In the genomic region with DNA sequence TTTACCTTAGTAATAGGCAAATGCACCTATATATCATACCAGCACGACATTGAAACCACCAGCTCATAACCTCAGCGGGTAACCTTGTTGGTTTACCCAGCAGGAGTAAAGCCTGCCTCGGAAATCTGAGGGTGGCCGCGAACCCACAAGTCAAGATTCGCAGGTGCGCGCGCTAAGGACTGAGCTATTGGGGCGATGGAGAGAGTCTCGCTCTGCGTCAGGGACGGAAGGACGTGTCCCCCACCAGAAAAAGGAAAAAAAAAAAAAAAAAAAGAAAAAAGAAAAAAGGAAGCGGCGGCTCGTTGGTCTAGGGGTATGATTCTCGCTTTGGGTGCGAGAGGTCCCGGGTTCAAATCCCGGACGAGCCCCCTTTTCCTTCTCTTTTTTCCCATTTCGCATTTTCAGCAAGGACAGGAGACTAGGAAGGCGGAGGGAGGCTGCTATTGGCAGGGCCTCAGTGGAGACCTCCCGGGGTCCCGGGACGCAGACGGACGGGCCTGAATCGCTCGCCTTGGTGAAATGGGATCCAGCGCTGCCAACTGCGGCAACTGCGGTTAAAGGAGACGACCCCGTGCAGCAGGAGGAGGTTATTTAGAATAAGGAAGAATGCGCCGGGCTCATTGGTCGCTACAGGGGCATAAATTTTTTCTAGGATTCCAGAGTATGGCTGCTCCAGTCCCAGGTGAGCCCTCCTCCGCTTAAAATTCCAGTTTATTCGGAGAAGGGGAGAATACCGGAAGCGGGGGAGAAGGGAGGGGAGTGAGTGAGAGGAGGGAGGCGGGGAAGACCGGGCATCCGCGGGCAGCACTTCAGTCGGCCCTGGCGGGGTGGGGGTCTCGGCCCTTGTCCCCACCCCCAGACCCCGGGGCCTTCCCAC, we compare ENCODE assay signal across 1 cellular context.
TF ChIP-seq lines count a peak whose summit lies in the region.

A gene (plus strand): TSS at position 407 of the 877 bp plus-strand sequence.

TF ChIP-seq in HEK293, 187 proteins besides CTCF, POLR2A, EP300 and RAD21 (continued from another document and continues in another):
- TF ChIP-seq ZNF768 (tag by site-specific recombination; IDR thresholded peaks at IDR 0.05) = no peak
- TF ChIP-seq, protein P1, sequence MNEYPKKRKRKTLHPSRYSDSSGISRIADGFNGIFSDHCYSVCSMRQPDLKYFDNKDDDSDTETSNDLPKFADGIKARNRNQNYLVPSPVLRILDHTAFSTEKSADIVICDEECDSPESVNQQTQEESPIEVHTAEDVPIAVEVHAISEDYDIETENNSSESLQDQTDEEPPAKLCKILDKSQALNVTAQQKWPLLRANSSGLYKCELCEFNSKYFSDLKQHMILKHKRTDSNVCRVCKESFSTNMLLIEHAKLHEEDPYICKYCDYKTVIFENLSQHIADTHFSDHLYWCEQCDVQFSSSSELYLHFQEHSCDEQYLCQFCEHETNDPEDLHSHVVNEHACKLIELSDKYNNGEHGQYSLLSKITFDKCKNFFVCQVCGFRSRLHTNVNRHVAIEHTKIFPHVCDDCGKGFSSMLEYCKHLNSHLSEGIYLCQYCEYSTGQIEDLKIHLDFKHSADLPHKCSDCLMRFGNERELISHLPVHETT (tag by site-specific recombination; IDR thresholded peaks at IDR 0.05) = peak; percentile 86; the same call in 1 of the 2 replicates
- TF ChIP-seq ZXDB (tag by site-specific recombination; IDR thresholded peaks at IDR 0.05) = peak; percentile 89
- 0 out of 2 replicates have a peak, but pooled peaks have one; percentile 7 for TF ChIP-seq ZNF654 (tag by site-specific recombination; IDR thresholded peaks at IDR 0.05; ENCODE audit: low read depth)
- no peak for TF ChIP-seq ZNF169 (tag by site-specific recombination; IDR thresholded peaks at IDR 0.05)
- TF ChIP-seq, protein P2, sequence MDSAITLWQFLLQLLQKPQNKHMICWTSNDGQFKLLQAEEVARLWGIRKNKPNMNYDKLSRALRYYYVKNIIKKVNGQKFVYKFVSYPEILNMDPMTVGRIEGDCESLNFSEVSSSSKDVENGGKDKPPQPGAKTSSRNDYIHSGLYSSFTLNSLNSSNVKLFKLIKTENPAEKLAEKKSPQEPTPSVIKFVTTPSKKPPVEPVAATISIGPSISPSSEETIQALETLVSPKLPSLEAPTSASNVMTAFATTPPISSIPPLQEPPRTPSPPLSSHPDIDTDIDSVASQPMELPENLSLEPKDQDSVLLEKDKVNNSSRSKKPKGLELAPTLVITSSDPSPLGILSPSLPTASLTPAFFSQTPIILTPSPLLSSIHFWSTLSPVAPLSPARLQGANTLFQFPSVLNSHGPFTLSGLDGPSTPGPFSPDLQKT (IDR thresholded peaks at IDR 0.05; ENCODE audit: borderline replicate concordance, low read depth, low read length) = no peak
- TF ChIP-seq, protein P3, sequence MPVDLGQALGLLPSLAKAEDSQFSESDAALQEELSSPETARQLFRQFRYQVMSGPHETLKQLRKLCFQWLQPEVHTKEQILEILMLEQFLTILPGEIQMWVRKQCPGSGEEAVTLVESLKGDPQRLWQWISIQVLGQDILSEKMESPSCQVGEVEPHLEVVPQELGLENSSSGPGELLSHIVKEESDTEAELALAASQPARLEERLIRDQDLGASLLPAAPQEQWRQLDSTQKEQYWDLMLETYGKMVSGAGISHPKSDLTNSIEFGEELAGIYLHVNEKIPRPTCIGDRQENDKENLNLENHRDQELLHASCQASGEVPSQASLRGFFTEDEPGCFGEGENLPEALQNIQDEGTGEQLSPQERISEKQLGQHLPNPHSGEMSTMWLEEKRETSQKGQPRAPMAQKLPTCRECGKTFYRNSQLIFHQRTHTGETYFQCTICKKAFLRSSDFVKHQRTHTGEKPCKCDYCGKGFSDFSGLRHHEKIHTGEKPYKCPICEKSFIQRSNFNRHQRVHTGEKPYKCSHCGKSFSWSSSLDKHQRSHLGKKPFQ (tag by site-specific recombination; IDR thresholded peaks at IDR 0.05) = 0 out of 2 replicates have a peak, but pooled peaks have one; percentile 58
- TF ChIP-seq, protein P4, sequence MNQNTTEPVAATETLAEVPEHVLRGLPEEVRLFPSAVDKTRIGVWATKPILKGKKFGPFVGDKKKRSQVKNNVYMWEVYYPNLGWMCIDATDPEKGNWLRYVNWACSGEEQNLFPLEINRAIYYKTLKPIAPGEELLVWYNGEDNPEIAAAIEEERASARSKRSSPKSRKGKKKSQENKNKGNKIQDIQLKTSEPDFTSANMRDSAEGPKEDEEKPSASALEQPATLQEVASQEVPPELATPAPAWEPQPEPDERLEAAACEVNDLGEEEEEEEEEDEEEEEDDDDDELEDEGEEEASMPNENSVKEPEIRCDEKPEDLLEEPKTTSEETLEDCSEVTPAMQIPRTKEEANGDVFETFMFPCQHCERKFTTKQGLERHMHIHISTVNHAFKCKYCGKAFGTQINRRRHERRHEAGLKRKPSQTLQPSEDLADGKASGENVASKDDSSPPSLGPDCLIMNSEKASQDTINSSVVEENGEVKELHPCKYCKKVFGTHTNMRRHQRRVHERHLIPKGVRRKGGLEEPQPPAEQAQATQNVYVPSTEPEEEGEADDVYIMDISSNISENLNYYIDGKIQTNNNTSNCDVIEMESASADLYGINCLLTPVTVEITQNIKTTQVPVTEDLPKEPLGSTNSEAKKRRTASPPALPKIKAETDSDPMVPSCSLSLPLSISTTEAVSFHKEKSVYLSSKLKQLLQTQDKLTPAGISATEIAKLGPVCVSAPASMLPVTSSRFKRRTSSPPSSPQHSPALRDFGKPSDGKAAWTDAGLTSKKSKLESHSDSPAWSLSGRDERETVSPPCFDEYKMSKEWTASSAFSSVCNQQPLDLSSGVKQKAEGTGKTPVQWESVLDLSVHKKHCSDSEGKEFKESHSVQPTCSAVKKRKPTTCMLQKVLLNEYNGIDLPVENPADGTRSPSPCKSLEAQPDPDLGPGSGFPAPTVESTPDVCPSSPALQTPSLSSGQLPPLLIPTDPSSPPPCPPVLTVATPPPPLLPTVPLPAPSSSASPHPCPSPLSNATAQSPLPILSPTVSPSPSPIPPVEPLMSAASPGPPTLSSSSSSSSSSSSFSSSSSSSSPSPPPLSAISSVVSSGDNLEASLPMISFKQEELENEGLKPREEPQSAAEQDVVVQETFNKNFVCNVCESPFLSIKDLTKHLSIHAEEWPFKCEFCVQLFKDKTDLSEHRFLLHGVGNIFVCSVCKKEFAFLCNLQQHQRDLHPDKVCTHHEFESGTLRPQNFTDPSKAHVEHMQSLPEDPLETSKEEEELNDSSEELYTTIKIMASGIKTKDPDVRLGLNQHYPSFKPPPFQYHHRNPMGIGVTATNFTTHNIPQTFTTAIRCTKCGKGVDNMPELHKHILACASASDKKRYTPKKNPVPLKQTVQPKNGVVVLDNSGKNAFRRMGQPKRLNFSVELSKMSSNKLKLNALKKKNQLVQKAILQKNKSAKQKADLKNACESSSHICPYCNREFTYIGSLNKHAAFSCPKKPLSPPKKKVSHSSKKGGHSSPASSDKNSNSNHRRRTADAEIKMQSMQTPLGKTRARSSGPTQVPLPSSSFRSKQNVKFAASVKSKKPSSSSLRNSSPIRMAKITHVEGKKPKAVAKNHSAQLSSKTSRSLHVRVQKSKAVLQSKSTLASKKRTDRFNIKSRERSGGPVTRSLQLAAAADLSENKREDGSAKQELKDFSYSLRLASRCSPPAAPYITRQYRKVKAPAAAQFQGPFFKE (tag by site-specific recombination; IDR thresholded peaks at IDR 0.05; ENCODE audit: borderline replicate concordance) = no peak
- TF ChIP-seq ZBTB7A (tag by site-specific recombination; IDR thresholded peaks at IDR 0.05; ENCODE audit: low read depth) = peak; percentile 66; the same call in 1 of the 2 replicates
- no peak for TF ChIP-seq ZNF132 (tag by site-specific recombination; IDR thresholded peaks at IDR 0.05; ENCODE audit: borderline replicate concordance)
- TF ChIP-seq, protein P5, sequence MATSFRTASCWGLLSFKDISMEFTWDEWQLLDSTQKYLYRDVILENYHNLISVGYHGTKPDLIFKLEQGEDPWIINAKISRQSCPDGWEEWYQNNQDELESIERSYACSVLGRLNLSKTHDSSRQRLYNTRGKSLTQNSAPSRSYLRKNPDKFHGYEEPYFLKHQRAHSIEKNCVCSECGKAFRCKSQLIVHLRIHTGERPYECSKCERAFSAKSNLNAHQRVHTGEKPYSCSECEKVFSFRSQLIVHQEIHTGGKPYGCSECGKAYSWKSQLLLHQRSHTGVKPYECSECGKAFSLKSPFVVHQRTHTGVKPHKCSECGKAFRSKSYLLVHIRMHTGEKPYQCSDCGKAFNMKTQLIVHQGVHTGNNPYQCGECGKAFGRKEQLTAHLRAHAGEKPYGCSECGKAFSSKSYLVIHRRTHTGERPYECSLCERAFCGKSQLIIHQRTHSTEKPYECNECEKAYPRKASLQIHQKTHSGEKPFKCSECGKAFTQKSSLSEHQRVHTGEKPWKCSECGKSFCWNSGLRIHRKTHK (tag by site-specific recombination; IDR thresholded peaks at IDR 0.05) = no peak
- TF ChIP-seq REPIN1 (tag by site-specific recombination; IDR thresholded peaks at IDR 0.05; ENCODE audit: low read depth) = 0 out of 2 replicates have a peak, but pooled peaks have one; percentile 30
- no peak for TF ChIP-seq ZNF416 (tag by site-specific recombination; IDR thresholded peaks at IDR 0.05)
- TF ChIP-seq ZNF184 (tag by site-specific recombination; IDR thresholded peaks at IDR 0.05) = peak; percentile 69; the same call in 1 of the 2 replicates
- no peak for TF ChIP-seq ZNF239 (tag by site-specific recombination; IDR thresholded peaks at IDR 0.05)
- TF ChIP-seq GFI1B (tag by site-specific recombination; IDR thresholded peaks at IDR 0.05) = 0 out of 2 replicates have a peak, but pooled peaks have one; percentile 57
- peak; percentile 97 for TF ChIP-seq ZNF561 (tag by site-specific recombination; IDR thresholded peaks at IDR 0.05; ENCODE audit: borderline replicate concordance)
- peak; percentile 65 for TF ChIP-seq ZFHX2 (tag by site-specific recombination; conservative IDR thresholded peaks at IDR 0.05)
- peak; percentile 93 for TF ChIP-seq GLI4 (tag by site-specific recombination; IDR thresholded peaks at IDR 0.05)
- TF ChIP-seq, protein P6, sequence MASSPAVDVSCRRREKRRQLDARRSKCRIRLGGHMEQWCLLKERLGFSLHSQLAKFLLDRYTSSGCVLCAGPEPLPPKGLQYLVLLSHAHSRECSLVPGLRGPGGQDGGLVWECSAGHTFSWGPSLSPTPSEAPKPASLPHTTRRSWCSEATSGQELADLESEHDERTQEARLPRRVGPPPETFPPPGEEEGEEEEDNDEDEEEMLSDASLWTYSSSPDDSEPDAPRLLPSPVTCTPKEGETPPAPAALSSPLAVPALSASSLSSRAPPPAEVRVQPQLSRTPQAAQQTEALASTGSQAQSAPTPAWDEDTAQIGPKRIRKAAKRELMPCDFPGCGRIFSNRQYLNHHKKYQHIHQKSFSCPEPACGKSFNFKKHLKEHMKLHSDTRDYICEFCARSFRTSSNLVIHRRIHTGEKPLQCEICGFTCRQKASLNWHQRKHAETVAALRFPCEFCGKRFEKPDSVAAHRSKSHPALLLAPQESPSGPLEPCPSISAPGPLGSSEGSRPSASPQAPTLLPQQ (tag by site-specific recombination; IDR thresholded peaks at IDR 0.05) = peak; percentile 88
- TF ChIP-seq BCL11B (tag by site-specific recombination; IDR thresholded peaks at IDR 0.05; ENCODE audit: low read depth) = peak; percentile 16; the same call in 1 of the 2 replicates
- TF ChIP-seq ZNF707 (tag by site-specific recombination; IDR thresholded peaks at IDR 0.05) = no peak
- no peak for TF ChIP-seq ZNF274 (IDR thresholded peaks at IDR 0.05; ENCODE audit: low read length)
- no peak for TF ChIP-seq ZNF274 (tag by site-specific recombination; IDR thresholded peaks at IDR 0.05; ENCODE audit: borderline replicate concordance)
- peak; percentile 69 for TF ChIP-seq ZNF843 (tag by site-specific recombination; IDR thresholded peaks at IDR 0.05)
- TF ChIP-seq, protein P7, sequence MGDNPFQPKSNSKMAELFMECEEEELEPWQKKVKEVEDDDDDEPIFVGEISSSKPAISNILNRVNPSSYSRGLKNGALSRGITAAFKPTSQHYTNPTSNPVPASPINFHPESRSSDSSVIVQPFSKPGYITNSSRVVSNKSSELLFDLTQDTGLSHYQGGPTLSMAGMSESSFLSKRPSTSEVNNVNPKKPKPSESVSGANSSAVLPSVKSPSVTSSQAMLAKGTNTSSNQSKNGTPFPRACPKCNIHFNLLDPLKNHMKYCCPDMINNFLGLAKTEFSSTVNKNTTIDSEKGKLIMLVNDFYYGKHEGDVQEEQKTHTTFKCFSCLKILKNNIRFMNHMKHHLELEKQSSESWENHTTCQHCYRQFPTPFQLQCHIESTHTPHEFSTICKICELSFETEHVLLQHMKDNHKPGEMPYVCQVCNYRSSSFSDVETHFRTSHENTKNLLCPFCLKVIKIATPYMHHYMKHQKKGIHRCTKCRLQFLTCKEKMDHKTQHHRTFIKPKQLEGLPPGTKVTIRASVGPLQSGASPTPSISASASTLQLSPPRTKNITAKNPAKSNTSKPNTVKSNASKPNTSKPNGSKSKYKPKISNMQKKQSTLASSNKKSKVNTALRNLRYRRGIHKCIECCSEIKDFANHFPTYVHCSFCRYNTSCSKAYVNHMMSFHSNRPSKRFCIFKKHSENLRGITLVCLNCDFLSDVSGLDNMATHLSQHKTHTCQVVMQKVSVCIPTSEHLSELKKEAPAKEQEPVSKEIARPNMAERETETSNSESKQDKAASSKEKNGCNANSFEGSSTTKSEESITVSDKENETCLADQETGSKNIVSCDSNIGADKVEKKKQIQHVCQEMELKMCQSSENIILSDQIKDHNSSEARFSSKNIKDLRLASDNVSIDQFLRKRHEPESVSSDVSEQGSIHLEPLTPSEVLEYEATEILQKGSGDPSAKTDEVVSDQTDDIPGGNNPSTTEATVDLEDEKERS (tag by site-specific recombination; IDR thresholded peaks at IDR 0.05) = no peak
- 0 out of 2 replicates have a peak, but pooled peaks have one; percentile 37 for TF ChIP-seq ZNF596 (tag by site-specific recombination; IDR thresholded peaks at IDR 0.05)
- peak; percentile 91 for TF ChIP-seq SP2 (tag by site-specific recombination; IDR thresholded peaks at IDR 0.05)
- TF ChIP-seq ZIC2 (tag by site-specific recombination; IDR thresholded peaks at IDR 0.05) = peak; percentile 87
- peak; percentile 74; the same call in 1 of the 2 replicates for TF ChIP-seq ZSCAN23 (tag by site-specific recombination; IDR thresholded peaks at IDR 0.05)
- no peak for TF ChIP-seq ZNF549 (tag by site-specific recombination; IDR thresholded peaks at IDR 0.05)
- peak; percentile 73 for TF ChIP-seq EGR2 (tag by site-specific recombination; IDR thresholded peaks at IDR 0.05; ENCODE audit: low read depth)
- TF ChIP-seq, protein P8, sequence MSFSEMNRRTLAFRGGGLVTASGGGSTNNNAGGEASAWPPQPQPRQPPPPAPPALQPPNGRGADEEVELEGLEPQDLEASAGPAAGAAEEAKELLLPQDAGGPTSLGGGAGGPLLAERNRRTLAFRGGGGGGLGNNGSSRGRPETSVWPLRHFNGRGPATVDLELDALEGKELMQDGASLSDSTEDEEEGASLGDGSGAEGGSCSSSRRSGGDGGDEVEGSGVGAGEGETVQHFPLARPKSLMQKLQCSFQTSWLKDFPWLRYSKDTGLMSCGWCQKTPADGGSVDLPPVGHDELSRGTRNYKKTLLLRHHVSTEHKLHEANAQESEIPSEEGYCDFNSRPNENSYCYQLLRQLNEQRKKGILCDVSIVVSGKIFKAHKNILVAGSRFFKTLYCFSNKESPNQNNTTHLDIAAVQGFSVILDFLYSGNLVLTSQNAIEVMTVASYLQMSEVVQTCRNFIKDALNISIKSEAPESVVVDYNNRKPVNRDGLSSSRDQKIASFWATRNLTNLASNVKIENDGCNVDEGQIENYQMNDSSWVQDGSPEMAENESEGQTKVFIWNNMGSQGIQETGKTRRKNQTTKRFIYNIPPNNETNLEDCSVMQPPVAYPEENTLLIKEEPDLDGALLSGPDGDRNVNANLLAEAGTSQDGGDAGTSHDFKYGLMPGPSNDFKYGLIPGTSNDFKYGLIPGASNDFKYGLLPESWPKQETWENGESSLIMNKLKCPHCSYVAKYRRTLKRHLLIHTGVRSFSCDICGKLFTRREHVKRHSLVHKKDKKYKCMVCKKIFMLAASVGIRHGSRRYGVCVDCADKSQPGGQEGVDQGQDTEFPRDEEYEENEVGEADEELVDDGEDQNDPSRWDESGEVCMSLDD (tag by site-specific recombination; IDR thresholded peaks at IDR 0.05) = peak; percentile 16; the same call in 1 of the 2 replicates
- TF ChIP-seq YY1 (tag by site-specific recombination; IDR thresholded peaks at IDR 0.05) = no peak; the same call in 1 of the 2 replicates
